Comparison of ENCODE assay signal across 13 cellular contexts in genomic region chr6:8939615-8940014, GRCh38.
DNase-seq lines count a peak whose midpoint lies in the region; ATAC-seq and TF ChIP-seq lines count a peak whose summit lies in the region.
"Had no signal": no experiment of that assay in that cellular context is flagged by ENCODE, and none has a peak within 500 bp of the region (broad histone marks: within the 10 kb centered on the region; RNA-seq: fewer than 3 reads in every experiment).

No MANE protein-coding gene starts in this region.

- TF ChIP-seq CTCF in PC-9 (conservative IDR thresholded peaks at IDR 0.05) (no peak), nephron progenitor cell (IDR thresholded peaks at IDR 0.05) (no peak)

- no peaks in the 10 kb centered on the region for H3K27me3 Mint-ChIP-seq in nephron progenitor cell (ENCODE audit: low read depth, poor library complexity)

- H4K20me1 ChIP-seq in PC-9 (ENCODE audit: insufficient read depth): no peaks in the 10 kb centered on the region

- no peaks in the 10 kb centered on the region for H3F3A ChIP-seq in PC-9 (ENCODE audit: insufficient read depth, low read depth)

- H3K4me1 Mint-ChIP-seq in nephron progenitor cell: peaks cover 60% of the 10 kb centered on the region

- CTCF ChIA-PET in PC-9 (lab: Charles Lee): no interaction called here

- H3K9me3 Mint-ChIP-seq in nephron progenitor cell: peaks cover 3% of the 10 kb centered on the region
- H3K9me3 Mint-ChIP-seq: CD4-positive, alpha-beta T cell had no signal

- H3K27ac Mint-ChIP-seq in nephron progenitor cell: peak overlapping the region; percentile 18
- H3K27ac Mint-ChIP-seq: CD4-positive, alpha-beta T cell had no signal

- H3K79me2 ChIP-seq in PC-9 (ENCODE audit: low read depth): no peaks in the 10 kb centered on the region

- no peaks in the 10 kb centered on the region for H3K36me3 ChIP-seq in MG63
- no peaks in the 10 kb centered on the region for H3K36me3 ChIP-seq in PC-9 (ENCODE audit: low read depth)

- no peaks in the 10 kb centered on the region for H3K9me3 ChIP-seq in MG63
- H3K9me3 ChIP-seq in PC-9 (ENCODE audit: insufficient read depth, low read depth): no peaks in the 10 kb centered on the region

- BruUV-seq in PC-9 (replicated peaks; lab: Mats Ljungman, UMichigan): no TSS peak

- H2AFZ ChIP-seq in PC-9: no peak overlapping the region

- peak overlapping the region; percentile 19; the same call in 1 of the 2 replicates for H3K4me2 ChIP-seq in PC-9

- H3K4me3 ChIP-seq in MG63 (no peak overlapping the region), PC-9 (no peak overlapping the region)

- no peaks in the 10 kb centered on the region for H3K36me3 Mint-ChIP-seq in nephron progenitor cell (ENCODE audit: low read depth)

- intact Hi-C loops in PC-9 (cut with micrococcal nuclease; ENCODE audit: unreplicated experiment): no loop called here

- H3K27me3 ChIP-seq in MG63 (no peaks in the 10 kb centered on the region), PC-9 (ENCODE audit: insufficient read depth, low read depth) (no peaks in the 10 kb centered on the region)

- DNase-seq in EL: peak; percentile 27
- DNase-seq in MG63: peak; percentile 2
- DNase-seq in PC-9: peak; percentile 41 to 49
- no peak for DNase-seq in nephron progenitor cell
- DNase-seq in NCI-H526 treated with DMSO at 0.1 percent for 48 hours (lab: John Stamatoyannopoulos, UW): no peak
- DNase-seq in NCI-H2171 treated with DMSO at 0.1 percent for 48 hours (lab: John Stamatoyannopoulos, UW): no peak
- no peak for DNase-seq in cerebellum (ENCODE audit: low spot score)
- DNase-seq: activated T-cell treated with anti-CD3 and anti-CD28 coated beads for 4 hours; anterior cingulate cortex; CD4-positive, alpha-beta T cell; glutamatergic neuron; left ventricle myocardium superior had no signal

- H3K4me1 ChIP-seq in PC-9 (replicated peaks; ENCODE audit: insufficient read depth): peaks cover 8% of the 10 kb centered on the region; the same call in 1 of the 2 replicates

- POLR2A ChIA-PET in PC-9 (lab: Charles Lee; ENCODE audit: unreplicated experiment): no interaction called here

- ATAC-seq in HG02852 (IDR thresholded peaks at IDR 0.05; ENCODE audit: unreplicated experiment): no peak
- ATAC-seq: left ventricle myocardium superior had no signal

- peak overlapping the region; percentile 39 for H3K4me3 Mint-ChIP-seq in nephron progenitor cell
- H3K4me3 Mint-ChIP-seq: CD4-positive, alpha-beta T cell had no signal

- no peak overlapping the region for H3K27ac ChIP-seq in PC-9

- H3K9me2 ChIP-seq in PC-9 (ENCODE audit: insufficient read depth): no peaks in the 10 kb centered on the region

Comparison
In these comparisons a context has a peak if more than half of its experiments do, and no peak if none do; other contexts are left out.
1. DNase-seq: peak in EL (single experiment), MG63 (single experiment) and PC-9 (2 of 2); none in nephron progenitor cell (single experiment), NCI-H526 treated with DMSO at 0.1 percent for 48 hours (single experiment), NCI-H2171 treated with DMSO at 0.1 percent for 48 hours (single experiment) and cerebellum (single experiment).